In the genomic region with DNA sequence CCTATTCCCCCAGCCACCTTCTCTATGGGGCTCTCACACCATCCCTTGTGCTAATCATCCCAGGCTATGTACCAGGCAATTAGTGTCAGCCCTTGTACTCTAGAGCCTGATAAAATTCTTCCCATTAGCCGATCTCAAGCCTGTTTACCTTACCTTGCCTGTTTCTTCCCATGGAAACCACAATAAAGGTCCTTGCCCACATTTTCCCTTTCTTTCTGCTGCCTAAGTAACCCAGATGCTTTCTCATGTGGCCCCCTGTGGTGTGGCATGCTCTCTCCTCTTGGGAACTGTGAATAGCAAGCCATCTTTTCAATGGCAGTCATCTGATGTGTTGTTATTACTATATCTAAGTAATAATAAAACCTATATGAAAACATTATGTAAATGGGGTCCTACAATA, we compare ENCODE assay signal across 24 cellular contexts.
"Had no signal": no experiment of that assay in that cellular context is flagged by ENCODE, and none has a peak within 500 bp of the region (broad histone marks: within the 10 kb centered on the region; RNA-seq: fewer than 3 reads in every experiment).

No MANE protein-coding gene starts in this region.

- H3K9me3 ChIP-seq: gastrocnemius medialis, spleen, tibial artery, upper lobe of left lung, uterus had no signal

- H3K27ac Mint-ChIP-seq: naive B cell; nephron; stimulated activated memory B cell treated with anti-CD40 and anti-IgM and Interleukin-4, amounts not matched to agents 10 μg/mL and 1 μg/mL and 100 μg/mL, for 72 hours; stimulated activated naive CD8-positive, alpha-beta T cell treated with anti-CD3 and anti-CD28 coated beads, Interleukin-15, Interleukin-2, amounts not matched to agents 100 ng/mL and 50 ng/mL, for 24 hours had no signal

- H3K4me3 ChIP-seq: dorsolateral prefrontal cortex, gastrocnemius medialis, heart right ventricle, lung, spleen, tibial artery, upper lobe of left lung, uterus had no signal

- ATAC-seq: esophagus mucosa; gastrocnemius medialis; heart right ventricle; left cardiac atrium; left ventricle myocardium superior; sciatic nerve; stimulated activated memory B cell treated with anti-CD40 and anti-IgM and Interleukin-4, amounts not matched to agents 10 μg/mL and 1 μg/mL and 100 μg/mL, for 72 hours had no signal

- H3K27me3 ChIP-seq: gastrocnemius medialis, heart right ventricle, spleen, tibial artery, upper lobe of left lung, uterus had no signal

- H3K27me3 Mint-ChIP-seq: naive B cell; stimulated activated memory B cell treated with anti-CD40 and anti-IgM and Interleukin-4, amounts not matched to agents 10 μg/mL and 1 μg/mL and 100 μg/mL, for 72 hours; stimulated activated naive CD8-positive, alpha-beta T cell treated with anti-CD3 and anti-CD28 coated beads, Interleukin-15, Interleukin-2, amounts not matched to agents 100 ng/mL and 50 ng/mL, for 24 hours had no signal

- H3K4me1 ChIP-seq: gastrocnemius medialis, heart right ventricle, spleen, tibial artery, upper lobe of left lung, uterus had no signal

- H3K36me3 ChIP-seq: gastrocnemius medialis, heart right ventricle, spleen, tibial artery, upper lobe of left lung, uterus had no signal

- DNase-seq: cortex of kidney; dorsolateral prefrontal cortex; effector CD8-positive, alpha-beta T cell; gastrocnemius medialis; heart right ventricle; hypothalamus; kidney; left cardiac atrium; left ventricle myocardium superior; mesenchymal stem cell; naive B cell; spleen; stimulated activated CD4-positive, alpha-beta T cell treated with anti-CD3 and anti-CD28 coated beads, Interleukin-15, amount 100 ng/mL, for 24 hours; stimulated activated CD4-positive, alpha-beta T cell treated with anti-CD3 and anti-CD28 coated beads, Interleukin-1b, Interleukin-23, amount 100 ng/mL, for 48 hours; stimulated activated CD4-positive, alpha-beta T cell treated with anti-CD3 and anti-CD28 coated beads, Interleukin-4, amount 100 ng/mL, for 24 hours; tibial artery; upper lobe of left lung; uterus had no signal

- H3K4me1 Mint-ChIP-seq: naive B cell; nephron; stimulated activated memory B cell treated with anti-CD40 and anti-IgM and Interleukin-4, amounts not matched to agents 10 μg/mL and 1 μg/mL and 100 μg/mL, for 72 hours had no signal

- H3K4me3 Mint-ChIP-seq: naive B cell; nephron; stimulated activated memory B cell treated with anti-CD40 and anti-IgM and Interleukin-4, amounts not matched to agents 10 μg/mL and 1 μg/mL and 100 μg/mL, for 72 hours; stimulated activated naive CD8-positive, alpha-beta T cell treated with anti-CD3 and anti-CD28 coated beads, Interleukin-15, Interleukin-2, amounts not matched to agents 100 ng/mL and 50 ng/mL, for 24 hours had no signal

- H3K9me3 Mint-ChIP-seq: nephron; stimulated activated memory B cell treated with anti-CD40 and anti-IgM and Interleukin-4, amounts not matched to agents 10 μg/mL and 1 μg/mL and 100 μg/mL, for 72 hours; stimulated activated naive CD8-positive, alpha-beta T cell treated with anti-CD3 and anti-CD28 coated beads, Interleukin-15, Interleukin-2, amounts not matched to agents 100 ng/mL and 50 ng/mL, for 24 hours had no signal

- H3K27ac ChIP-seq: dorsolateral prefrontal cortex, gastrocnemius medialis, heart right ventricle, spleen, tibial artery, upper lobe of left lung, uterus had no signal

- H3K36me3 Mint-ChIP-seq: naive B cell; stimulated activated memory B cell treated with anti-CD40 and anti-IgM and Interleukin-4, amounts not matched to agents 10 μg/mL and 1 μg/mL and 100 μg/mL, for 72 hours had no signal
